Comparison of ENCODE assay signal across 21 cellular contexts in genomic region chr18:70489556-70489955, GRCh38.
DNase-seq lines count a peak whose midpoint lies in the region; ATAC-seq and TF ChIP-seq lines count a peak whose summit lies in the region.
"Had no signal": no experiment of that assay in that cellular context is flagged by ENCODE, and none has a peak within 500 bp of the region (broad histone marks: within the 10 kb centered on the region; RNA-seq: fewer than 3 reads in every experiment).

No MANE protein-coding gene starts in this region.

- H3K27me3 ChIP-seq in KMS-11 (ENCODE audit: insufficient read depth, low read depth) (no peaks in the 10 kb centered on the region), liver (ENCODE audit: control insufficient read depth in 4 of 4, insufficient read depth in 4 of 4, low read length in 3 of 4) (no peaks in the 10 kb centered on the region)
- H3K27me3 ChIP-seq: ascending aorta, ovary, thyroid gland had no signal

- WGBS in liver, result 53% methylated on average over 4 of the region's 4 CpGs

- TF ChIP-seq RAD21 in liver (IDR thresholded peaks at IDR 0.05), result no peak

- no peak overlapping the region for H3K9ac ChIP-seq in KMS-11
- peak overlapping the region in 1 of 2 donors; percentile 43 for H3K9ac ChIP-seq in liver (ENCODE audit: low read depth in 1 of 2, low read length in 2 of 2)

- H3K27ac ChIP-seq in KMS-11, result no peak overlapping the region
- H3K27ac ChIP-seq in liver (ENCODE audit: low read depth in 1 of 2, low read length in 2 of 2), result peak overlapping the region; percentile 54 to 69
- H3K27ac ChIP-seq in substantia nigra (ENCODE audit: low read depth, low read length, poor library complexity, severe bottlenecking), result peak overlapping the region; percentile 19
- H3K27ac ChIP-seq: ascending aorta, ovary, thyroid gland had no signal

- H3K9me3 ChIP-seq in liver (ENCODE audit: control insufficient read depth in 4 of 4, low read length in 3 of 4), result no peaks in the 10 kb centered on the region
- H3K9me3 ChIP-seq: ascending aorta, ovary, thyroid gland had no signal

- TF ChIP-seq CTCF in KMS-11 (conservative IDR thresholded peaks at IDR 0.05; ENCODE audit: low read depth, low read length) (no peak), WI38 (IDR thresholded peaks at IDR 0.05; ENCODE audit: low read depth, low read length) (no peak), liver (IDR thresholded peaks at IDR 0.05; ENCODE audit: low read depth, low read length, missing input control) (no peak)

- H3K79me2 ChIP-seq in KMS-11 (ENCODE audit: insufficient read depth, low read depth), result no peaks in the 10 kb centered on the region

- no peak for DNase-seq in substantia nigra (lab: John Stamatoyannopoulos, UW)
- DNase-seq in RKO (ENCODE audit: low spot score), result no peak
- no peak for DNase-seq in activated CD4-positive, alpha-beta T cell treated with anti-CD3 and anti-CD28 coated beads, Interleukin-2, amount 50 U/mL, for 1 hour
- DNase-seq: activated B cell treated with CpG ODN at 0.5 μM for 24 hours; activated CD4-positive, alpha-beta T cell treated with anti-CD3 and anti-CD28 coated beads, Interleukin-2, amount 50 U/mL, for 4 hours; activated CD8-positive, alpha-beta memory T cell treated with anti-CD3 and anti-CD28 coated beads, Interleukin-2, amount 50 U/mL, for 4 hours; DMS153; glutamatergic neuron; NCI-H1048; NCI-H2029; ovary; retina; T-helper 9 cell; thyroid gland had no signal

- no peak overlapping the region for H3K4me2 ChIP-seq in KMS-11

- peak overlapping the region; percentile 20; the same call in 1 of the 2 replicates for H2AFZ ChIP-seq in KMS-11 (ENCODE audit: low read depth)

- ATAC-seq in GM21619 (IDR thresholded peaks at IDR 0.05; ENCODE audit: unreplicated experiment), result no peak
- ATAC-seq: activated naive CD4-positive, alpha-beta T cell treated with anti-CD3 and anti-CD28 coated beads, Interleukin-2, amount 50 U/mL, for 72 hours; activated T-helper 17 cell treated with anti-CD3 and anti-CD28 coated beads, Interleukin-2, amount 50 U/mL, for 72 hours had no signal

- H4K20me1 ChIP-seq in KMS-11 (ENCODE audit: insufficient read depth), result no peaks in the 10 kb centered on the region

- H3K36me3 ChIP-seq in KMS-11 (ENCODE audit: insufficient read depth) (no peaks in the 10 kb centered on the region), liver (ENCODE audit: control insufficient read depth in 4 of 4, insufficient read depth in 3 of 4, low read depth in 1 of 4, low read length in 3 of 4) (no peaks in the 10 kb centered on the region)
- H3K36me3 ChIP-seq: ascending aorta, ovary, thyroid gland had no signal

- H3K4me3 ChIP-seq in KMS-11 (IDR thresholded peaks at IDR 0.05; ENCODE audit: insufficient read depth, low read depth, low read length) (no peak overlapping the region), WI38 (ENCODE audit: low read depth, low read length) (peak overlapping the region; percentile 39; the same call in 1 of the 2 replicates), liver (ENCODE audit: low read depth in 1 of 3, low read length in 3 of 3) (no peak overlapping the region)
- H3K4me3 ChIP-seq: ascending aorta, ovary, thyroid gland had no signal

- H3K4me1 ChIP-seq in KMS-11 (ENCODE audit: low read depth, poor library complexity, severe bottlenecking) (no peaks in the 10 kb centered on the region), liver (ENCODE audit: control insufficient read depth in 4 of 4, insufficient read depth in 4 of 4, low read length in 3 of 4) (peaks cover 0 to 10% (median 3%) of the 10 kb centered on the region in 4 donors)
- H3K4me1 ChIP-seq: ascending aorta, thyroid gland had no signal

TF ChIP-seq in liver, 16 proteins besides CTCF, POLR2A, EP300 and RAD21:
- TF ChIP-seq REST (IDR thresholded peaks at IDR 0.05), result no peak
- no peak for TF ChIP-seq FOXA1 (IDR thresholded peaks at IDR 0.05)
- no peak for TF ChIP-seq ZBTB33 (IDR thresholded peaks at IDR 0.05)
- no peak for TF ChIP-seq FOXA2 (IDR thresholded peaks at IDR 0.05)
- no peak for TF ChIP-seq SP1 (IDR thresholded peaks at IDR 0.05)
- TF ChIP-seq MAX (IDR thresholded peaks at IDR 0.05), result no peak
- no peak for TF ChIP-seq HNF4A (conservative IDR thresholded peaks at IDR 0.05)
- TF ChIP-seq JUND (IDR thresholded peaks at IDR 0.05), result no peak
- TF ChIP-seq NR2F2 (IDR thresholded peaks at IDR 0.05), result no peak
- TF ChIP-seq EGR1 (IDR thresholded peaks at IDR 0.05; ENCODE audit: low read depth in 2 of 2), result no peak
- TF ChIP-seq ATF3 (IDR thresholded peaks at IDR 0.05), result no peak
- no peak for TF ChIP-seq HNF4G (IDR thresholded peaks at IDR 0.05)
- TF ChIP-seq RXRA (IDR thresholded peaks at IDR 0.05), result no peak
- TF ChIP-seq TAF1 (conservative IDR thresholded peaks at IDR 0.05), result no peak
- no peak for TF ChIP-seq YY1 (IDR thresholded peaks at IDR 0.05)
- TF ChIP-seq GABPA (IDR thresholded peaks at IDR 0.05 in 1 of 2, conservative IDR thresholded peaks at IDR 0.05 in 1 of 2), result no peak
